In genomic region chr6:38997128-38997761, GRCh38 we compare ENCODE assay signal across 7 cellular contexts. TPM values are rescaled to one million over a fixed set of nuclear protein-coding genes. Genes with fewer than 3 reads are reported as not detected.
A peak's percentile ranks its signal among the peaks of the same experiment; 100 is the strongest.
DNase-seq lines count a peak whose midpoint lies in the region; ATAC-seq and TF ChIP-seq lines count a peak whose summit lies in the region.

No MANE protein-coding gene starts in this region.

- no peaks in the 10 kb centered on the region for H3K36me3 Mint-ChIP-seq in glutamatergic neuron (ENCODE audit: unreplicated experiment)

- no peaks in the 10 kb centered on the region for H3K4me1 Mint-ChIP-seq in glutamatergic neuron (ENCODE audit: low read depth, unreplicated experiment)

- peaks cover 3% of the 10 kb centered on the region for H3K27me3 Mint-ChIP-seq in glutamatergic neuron (ENCODE audit: unreplicated experiment)

- H3K4me3 ChIP-seq in GM12864 (ENCODE audit: low read depth, low read length), result no peak overlapping the region

- ATAC-seq in HG02759 (IDR thresholded peaks at IDR 0.05; ENCODE audit: unreplicated experiment) (no peak), GM18858 (IDR thresholded peaks at IDR 0.05; ENCODE audit: unreplicated experiment) (no peak)

- no peak overlapping the region for H3K4me3 Mint-ChIP-seq in glutamatergic neuron (ENCODE audit: unreplicated experiment)

- TF ChIP-seq CTCF in GM12864 (IDR thresholded peaks at IDR 0.05; ENCODE audit: low read depth, low read length, missing control alignments) (peak; percentile 74), glutamatergic neuron (IDR thresholded peaks at IDR 0.05; ENCODE audit: partially characterized antibody, unreplicated experiment) (peak; percentile 73)

- H3K9me3 Mint-ChIP-seq in glutamatergic neuron (ENCODE audit: unreplicated experiment), result no peaks in the 10 kb centered on the region

- DNase-seq in GM12864 (ENCODE audit: low read depth) (no peak), NAMALWA (ENCODE audit: low spot score) (peak; percentile 51), glutamatergic neuron (peak; percentile 80)
- peak; percentile 44 to 55 for DNase-seq in activated CD4-positive, alpha-beta T cell treated with anti-CD3 and anti-CD28 coated beads, Interleukin-2, amount 50 U/mL, for 48 hours
- DNase-seq in stimulated activated CD4-positive, alpha-beta T cell treated with anti-CD3 and anti-CD28 coated beads, TNF-alpha, amount 100 ng/mL, for 48 hours (ENCODE audit: low read depth in 3 of 3), result peak; percentile 14 to 26 (median 16)

- no peak overlapping the region for H3K27ac Mint-ChIP-seq in glutamatergic neuron (ENCODE audit: unreplicated experiment)

RNA-seq across cellular contexts. Expression of gene GLP1R, which starts 51.3 kb away (rescaled TPM):
- total RNA-seq in glutamatergic neuron (ENCODE audit: unreplicated experiment), result not detected
